Comparison of ENCODE assay signal across 8 cellular contexts in genomic region chr16:84649511-84649861, GRCh38. TPM values are rescaled to one million over a fixed set of nuclear protein-coding genes. Genes with fewer than 3 reads are reported as not detected.
DNase-seq lines count a peak whose midpoint lies in the region; ATAC-seq, FAIRE-seq and TF ChIP-seq lines count a peak whose summit lies in the region.

No MANE protein-coding gene starts in this region.

- H3K27ac ChIP-seq in A549 (peak overlapping the region in 1 of 2 experiments; percentile 99; a peak in 3 of 6 replicates), Karpas-422 (ENCODE audit: low read length) (no peak overlapping the region), dorsolateral prefrontal cortex (peak overlapping the region in 37 of 59 donors; percentile 6 to 88 (median 74)), muscle layer of duodenum (ENCODE audit: low read length) (no peak overlapping the region)

- ATAC-seq in A549 (no peak), GM21360 (IDR thresholded peaks at IDR 0.05; ENCODE audit: unreplicated experiment) (no peak)

- no peak for FAIRE-seq in A549 (lab: Jason Lieb, UNC)

- H3K36me3 ChIP-seq in Karpas-422 (ENCODE audit: insufficient read depth, low read length), result no peaks in the 10 kb centered on the region
- peaks cover 10 to 13% of the 10 kb centered on the region in 2 donors for H3K36me3 ChIP-seq in muscle layer of duodenum (ENCODE audit: control insufficient read depth in 1 of 2, insufficient read depth in 2 of 2, low read length in 2 of 2)

- POLR2A ChIA-PET in A549 (lab: Yijun Ruan, JAX), result no interaction called here

- 76% methylated on average over 11 of the region's 11 CpGs for WGBS in A549 (ENCODE audit: missing lambda C conversion rate)

- H3K4me1 ChIP-seq in A549 (peaks cover 23% of the 10 kb centered on the region; the same call in 2 of the 3 replicates), Karpas-422 (ENCODE audit: low read length) (peaks cover 14% of the 10 kb centered on the region), muscle layer of duodenum (ENCODE audit: control insufficient read depth in 1 of 2, insufficient read depth in 2 of 2, low read length in 2 of 2) (peaks cover 4 to 8% of the 10 kb centered on the region in 2 donors)

- no peak for TF ChIP-seq RAD21 in A549 (conservative IDR thresholded peaks at IDR 0.05 in 1 of 2, IDR thresholded peaks at IDR 0.05 in 1 of 2)

- CTCF ChIA-PET in A549 (lab: Yijun Ruan, JAX), result interaction anchor here (0.7 to 4.7 kb wide), 4 partner anchors 23 to 66 kb away, joined by 3 to 20 read pairs (median 5); no protein-coding TSS in a partner anchor

- H3K79me2 ChIP-seq in Karpas-422 (ENCODE audit: low read length), result peaks cover 8% of the 10 kb centered on the region; the same call in 1 of the 2 replicates

- intact Hi-C loops in dorsolateral prefrontal cortex (cut with DNase I), result no loop called here

- no peak overlapping the region for H2AFZ ChIP-seq in Karpas-422 (ENCODE audit: low read length)

- no peak for TF ChIP-seq POLR2A in A549 (IDR thresholded peaks at IDR 0.05; ENCODE audit: low read length)

- H3K4me2 ChIP-seq in A549, result peak overlapping the region; percentile 99
- H3K4me2 ChIP-seq in Karpas-422 (ENCODE audit: low read depth, low read length, poor library complexity, severe bottlenecking), result peak overlapping the region; percentile 83

- H3K9me3 ChIP-seq in A549 (no peaks in the 10 kb centered on the region), Karpas-422 (ENCODE audit: low read length) (no peaks in the 10 kb centered on the region), muscle layer of duodenum (ENCODE audit: control insufficient read depth in 1 of 2, low read length in 2 of 2) (no peaks in the 10 kb centered on the region)

- no peaks in the 10 kb centered on the region for H3K9me2 ChIP-seq in Karpas-422 (replicated peaks; ENCODE audit: insufficient read depth, low read length)

- H3K27me3 ChIP-seq in Karpas-422 (ENCODE audit: low read length), result no peaks in the 10 kb centered on the region
- H3K27me3 ChIP-seq in dorsolateral prefrontal cortex, result no peaks in the 10 kb centered on the region
- no peaks in the 10 kb centered on the region for H3K27me3 ChIP-seq in muscle layer of duodenum (ENCODE audit: low read depth, low read length)

- peaks cover 5% of the 10 kb centered on the region; the same call in 1 of the 2 replicates for H4K20me1 ChIP-seq in Karpas-422 (ENCODE audit: insufficient read depth, low read depth, low read length)

- TF ChIP-seq EP300 in A549 (IDR thresholded peaks at IDR 0.05), result no peak

- TF ChIP-seq CTCF in A549 (IDR thresholded peaks at IDR 0.05) (no peak), dorsolateral prefrontal cortex (IDR thresholded peaks at IDR 0.05 in 54 of 56, conservative IDR thresholded peaks at IDR 0.05 in 2 of 56; ENCODE audit: low read depth in 1 of 56, partially characterized antibody in 56 of 56) (no peak)

- H3K4me3 ChIP-seq in A549, result peak overlapping the region; percentile 92
- peak overlapping the region; percentile 91; the same call in 1 of the 2 replicates for H3K4me3 ChIP-seq in Karpas-422 (ENCODE audit: low read length)
- peak overlapping the region in 58 of 59 donors; percentile 57 to 86 (median 77) for H3K4me3 ChIP-seq in dorsolateral prefrontal cortex
- H3K4me3 ChIP-seq in muscle layer of duodenum (ENCODE audit: low read depth in 1 of 2, low read length in 2 of 2), result peak overlapping the region; percentile 66 to 72

- peak overlapping the region; percentile 74; the same call in 1 of the 2 replicates for H3K9ac ChIP-seq in Karpas-422 (ENCODE audit: low read length)

- DNase-seq in A549 (ENCODE audit: low read depth in 1 of 2, low spot score in 1 of 2) (no peak), Karpas-422 (no peak), dorsolateral prefrontal cortex (no peak), NAMALWA (ENCODE audit: low spot score) (no peak), dermis blood vessel endothelial cell (no peak), SKM-1 (lab: John Stamatoyannopoulos, UW; ENCODE audit: unreplicated experiment) (no peak)

TF ChIP-seq in A549, 52 proteins besides CTCF, POLR2A, EP300 and RAD21:
- TF ChIP-seq FOSL2 (IDR thresholded peaks at IDR 0.05) (no peak), FOSL2 (CRISPR knock-in tag; IDR thresholded peaks at IDR 0.05) (no peak), HEYL (CRISPR knock-in tag; IDR thresholded peaks at IDR 0.05) (no peak), ZSCAN20 (CRISPR knock-in tag; IDR thresholded peaks at IDR 0.05) (no peak), CBX2 (IDR thresholded peaks at IDR 0.05; ENCODE audit: borderline replicate concordance, low read depth) (no peak), NFE2L2 (conservative IDR thresholded peaks at IDR 0.05; ENCODE audit: low read length) (no peak)

RNA-seq across cellular contexts. Expression of gene KLHL36, which starts 1.2 kb away (rescaled TPM):
- polyA plus RNA-seq in A549 (2011; rRNA removed) (21.0 and 22.3 TPM in 2 replicates), A549 (2017; fragmentation: RNase III; extraction: RNeasy Plus Mini Kit Qiagen cat#74134 plus additional on column Dnase treatment) (19.1 to 21.4 TPM (median 20.0 TPM) in 3 replicates)
- polyA plus RNA-seq in A549 (2012; cell fraction: cytosol; rRNA removed), result 27.9 and 38.4 TPM in 2 replicates
- polyA plus RNA-seq in A549 (2012; cell fraction: nucleus; rRNA removed), result 58.4 and 88.0 TPM in 2 replicates
- 35.3 and 35.8 TPM in 2 replicates for polyA minus RNA-seq in A549 (2011; rRNA and poly(A)+ RNA removed)
- total RNA-seq in Karpas-422 (2014; rRNA removed; shearing (Covaris generic); ENCODE audit: low replicate concordance), result 25.6 and 35.4 TPM in 2 replicates
- total RNA-seq in dorsolateral prefrontal cortex (10 to 100 TPM; 30.4 to 77.3 (median 47.4) TPM), dermis blood vessel endothelial cell (68.8 and 74.0 TPM in 2 replicates)

RNA-seq across cellular contexts. Expression of gene COTL1, which starts 31.6 kb away (rescaled TPM):
- polyA plus RNA-seq in A549 (2011; rRNA removed) (89.7 and 94.1 TPM in 2 replicates), A549 (2017; fragmentation: RNase III; extraction: RNeasy Plus Mini Kit Qiagen cat#74134 plus additional on column Dnase treatment) (372 to 495 TPM (median 379 TPM) in 3 replicates)
- 243 and 292 TPM in 2 replicates for polyA plus RNA-seq in A549 (2012; cell fraction: cytosol; rRNA removed)
- 169 and 182 TPM in 2 replicates for polyA plus RNA-seq in A549 (2012; cell fraction: nucleus; rRNA removed)
- polyA minus RNA-seq in A549 (2011; rRNA and poly(A)+ RNA removed), result 54.9 and 77.1 TPM in 2 replicates
- total RNA-seq in Karpas-422 (2014; rRNA removed; shearing (Covaris generic); ENCODE audit: low replicate concordance), result 162 and 215 TPM in 2 replicates
- total RNA-seq in dorsolateral prefrontal cortex (100 to 1,000 TPM in 6 of 120 experiments, 10 to 100 TPM in 114; 43.3 to 111 (median 76.2) TPM), dermis blood vessel endothelial cell (125 and 140 TPM in 2 replicates)

RNA-seq across cellular contexts. Expression of gene USP10, which starts 50.3 kb away (rescaled TPM):
- polyA plus RNA-seq in A549 (2011; rRNA removed) (93.5 and 144 TPM in 2 replicates), A549 (2017; fragmentation: RNase III; extraction: RNeasy Plus Mini Kit Qiagen cat#74134 plus additional on column Dnase treatment) (60.6 to 64.2 TPM (median 61.5 TPM) in 3 replicates)
- polyA plus RNA-seq in A549 (2012; cell fraction: cytosol; rRNA removed), result 90.7 and 101 TPM in 2 replicates
- polyA plus RNA-seq in A549 (2012; cell fraction: nucleus; rRNA removed), result 156 and 209 TPM in 2 replicates
- polyA minus RNA-seq in A549 (2011; rRNA and poly(A)+ RNA removed), result 241 and 307 TPM in 2 replicates
- 56.0 and 79.9 TPM in 2 replicates for total RNA-seq in Karpas-422 (2014; rRNA removed; shearing (Covaris generic); ENCODE audit: low replicate concordance)
- total RNA-seq in dorsolateral prefrontal cortex (100 to 1,000 TPM in 1 of 120 experiments, 10 to 100 TPM in 119; 58.1 to 104 (median 76.8) TPM), dermis blood vessel endothelial cell (32.7 and 70.7 TPM in 2 replicates)

Comparison
In these comparisons a context has a peak if more than half of its experiments do, and no peak if none do; other contexts are left out.
1. H3K27ac ChIP-seq: peak in dorsolateral prefrontal cortex (37 of 59); none in Karpas-422 (single experiment) and muscle layer of duodenum (single experiment).
2. Peak in every context shown above with its lines, with median percentiles within 50 percentile points of each other: H3K4me3 ChIP-seq.